ENCODE assay signal across 6 cellular contexts in genomic region chr3:8986741-8987672, GRCh38.
"Had no signal": no experiment of that assay in that cellular context is flagged by ENCODE, and none has a peak within 500 bp of the region (broad histone marks: within the 10 kb centered on the region; RNA-seq: fewer than 3 reads in every experiment).

No MANE protein-coding gene starts in this region.

- H3K27me3 ChIP-seq: breast epithelium, upper lobe of left lung, vagina had no signal

- H3K27ac ChIP-seq: breast epithelium, coronary artery, lower lobe of right lung, upper lobe of left lung, vagina, VCaP had no signal

- H3K4me3 ChIP-seq: breast epithelium, lower lobe of right lung, upper lobe of left lung, vagina had no signal

- H3K36me3 ChIP-seq: breast epithelium, lower lobe of right lung, upper lobe of left lung, vagina had no signal

- H3K9me3 ChIP-seq: breast epithelium, lower lobe of right lung, upper lobe of left lung, vagina had no signal

- H3K4me1 ChIP-seq: breast epithelium, lower lobe of right lung, upper lobe of left lung, vagina had no signal
